In the genomic region with DNA sequence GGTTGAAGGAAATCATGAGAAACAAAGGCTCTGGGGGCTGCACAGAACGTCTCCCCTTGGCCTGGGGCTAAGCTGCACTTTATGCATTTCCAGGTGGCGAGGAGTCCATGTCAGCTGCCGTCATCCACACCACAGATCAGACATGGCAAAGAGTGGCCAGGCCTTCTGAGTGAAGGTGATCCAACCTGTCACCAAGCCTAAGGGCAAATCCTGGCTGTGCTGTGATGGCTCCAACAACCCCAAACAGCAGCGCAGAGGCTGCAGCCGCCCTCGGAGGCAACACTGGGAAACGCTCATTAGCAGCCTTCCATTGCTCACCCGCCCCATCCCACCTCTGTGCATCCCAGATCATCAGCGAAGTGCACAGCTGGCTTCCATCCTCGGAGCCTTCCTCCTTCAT, we compare ENCODE assay signal across 15 cellular contexts. TPM values are rescaled to one million over a fixed set of nuclear protein-coding genes. Genes with fewer than 3 reads are reported as not detected.
DNase-seq lines count a peak whose midpoint lies in the region; ATAC-seq, FAIRE-seq and TF ChIP-seq lines count a peak whose summit lies in the region.
"Had no signal": no experiment of that assay in that cellular context is flagged by ENCODE, and none has a peak within 500 bp of the region (broad histone marks: within the 10 kb centered on the region; RNA-seq: fewer than 3 reads in every experiment).

No MANE protein-coding gene starts in this region.

- H4K5ac ChIP-seq in H1 (ENCODE audit: insufficient read length, low read depth, low read length) = no peak overlapping the region

- H4K91ac ChIP-seq in H1 (replicated peaks; ENCODE audit: insufficient read length, low read length) = no peak overlapping the region

- TF ChIP-seq POLR2A in H1 (IDR thresholded peaks at IDR 0.05; ENCODE audit: control extremely low read depth in 1 of 2, low read depth in 2 of 2, low read length in 2 of 2) = no peak
- TF ChIP-seq POLR2A in sigmoid colon (IDR thresholded peaks at IDR 0.05) = no peak

- no peak overlapping the region for H3K9ac ChIP-seq in H1 (replicated peaks in 1 of 4; ENCODE audit: extremely low read depth in 1 of 4, low read depth in 3 of 4, low read length in 3 of 4)
- H3K9ac ChIP-seq: BLaER1 treated with 17β-estradiol and CSF1 and Interleukin-3, amounts not matched to agents 10 nM and 100 nM had no signal

- H3K79me2 ChIP-seq in H1 (ENCODE audit: control insufficient read depth in 1 of 2, insufficient read depth in 2 of 2, low read length in 2 of 2) = no peaks in the 10 kb centered on the region

- TF ChIP-seq CTCF in H1 (IDR thresholded peaks at IDR 0.05; ENCODE audit: control extremely low read depth in 1 of 3, insufficient read depth in 1 of 3, low read depth in 1 of 3, low read length in 3 of 3) = no peak
- TF ChIP-seq CTCF in sigmoid colon (IDR thresholded peaks at IDR 0.05) = no peak

- 96% methylated on average over 10 of the region's 10 CpGs; no CpG with 5 or more reads in 1 of the 2 experiments for WGBS in H1 (ENCODE audit: extremely low coverage in 1 of 2, insufficient coverage in 1 of 2, insufficient read length in 1 of 2, insufficient replicate concordance in 2 of 2, low coverage in 1 of 2, low lambda C conversion rate in 2 of 2, missing lambda C conversion rate in 1 of 2), 2 experiments
- WGBS in sigmoid colon, 2 donors = 92 to 94% methylated on average over 10 of the region's 10 CpGs

- ATAC-seq in left ventricle myocardium superior (peak; percentile 45), Right ventricle myocardium inferior (no peak), GM18519 (IDR thresholded peaks at IDR 0.05; ENCODE audit: low FRiP score, unreplicated experiment) (no peak), GM19324 (IDR thresholded peaks at IDR 0.05; ENCODE audit: low FRiP score, unreplicated experiment) (no peak)
- ATAC-seq: HCT116 had no signal

- no peak overlapping the region for H3K18ac ChIP-seq in H1 (ENCODE audit: extremely low read depth, low read length)

- POLR2A ChIA-PET in H1 (lab: Charles Lee; ENCODE audit: partially characterized antibody) = interaction anchor here (1.5 kb wide), 1 partner anchor 9 kb away, joined by 3 read pairs; no protein-coding TSS in a partner anchor

- intact Hi-C loops in left ventricle myocardium superior (cut with micrococcal nuclease) (no loop called here), Right ventricle myocardium inferior (cut with DNase I) (no loop called here), sigmoid colon (cut with DNase I) (no loop called here)

- no peak overlapping the region for H2AFZ ChIP-seq in H1 (ENCODE audit: low read length)

- H4K20me1 ChIP-seq in H1 (replicated peaks in 1 of 2; ENCODE audit: control insufficient read depth in 1 of 2, insufficient read depth in 2 of 2, low read length in 2 of 2) = no peaks in the 10 kb centered on the region
- H4K20me1 ChIP-seq: BLaER1 treated with 17β-estradiol and CSF1 and Interleukin-3, amounts not matched to agents 10 nM and 100 nM had no signal

- no peak overlapping the region for H3K23ac ChIP-seq in H1 (ENCODE audit: insufficient read length)

- H3K27me3 ChIP-seq in H1 (replicated peaks in 1 of 4; ENCODE audit: control insufficient read depth in 3 of 4, extremely low read depth in 1 of 4, insufficient read depth in 3 of 4, low read length in 3 of 4) (no peaks in the 10 kb centered on the region), sigmoid colon (no peaks in the 10 kb centered on the region)
- H3K27me3 ChIP-seq: BLaER1 treated with 17β-estradiol and CSF1 and Interleukin-3, amounts not matched to agents 10 nM and 100 nM had no signal

- no peaks in the 10 kb centered on the region for H3K9me3 ChIP-seq in H1 (ENCODE audit: insufficient read depth in 2 of 2, low read depth in 1 of 2, low read length in 1 of 2)
- H3K9me3 ChIP-seq in sigmoid colon = no peaks in the 10 kb centered on the region

- H3K4me3 ChIP-seq in H1 (ENCODE audit: extremely low read depth in 1 of 4, insufficient read depth in 2 of 4, low read depth in 3 of 4, low read length in 4 of 4) (no peak overlapping the region), sigmoid colon (no peak overlapping the region)
- H3K4me3 ChIP-seq: BLaER1 treated with 17β-estradiol and CSF1 and Interleukin-3, amounts not matched to agents 10 nM and 100 nM had no signal

- H4K8ac ChIP-seq in H1 (ENCODE audit: extremely low read depth, insufficient read depth, low read length) = peak overlapping the region; percentile 16; the same call in 1 of the 2 replicates

- no peak overlapping the region for H3K27ac ChIP-seq in H1 (ENCODE audit: low read depth, low read length)
- no peak overlapping the region for H3K27ac ChIP-seq in sigmoid colon
- H3K27ac ChIP-seq: BLaER1 treated with 17β-estradiol and CSF1 and Interleukin-3, amounts not matched to agents 10 nM and 100 nM had no signal

- no peaks in the 10 kb centered on the region for H3K36me3 ChIP-seq in H1 (ENCODE audit: control insufficient read depth in 2 of 4, insufficient read depth in 4 of 4, low read length in 3 of 4)
- H3K36me3 ChIP-seq in sigmoid colon = no peaks in the 10 kb centered on the region
- H3K36me3 ChIP-seq: BLaER1 treated with 17β-estradiol and CSF1 and Interleukin-3, amounts not matched to agents 10 nM and 100 nM had no signal

- no peaks in the 10 kb centered on the region for H3K79me1 ChIP-seq in H1 (ENCODE audit: low read depth, low read length)

- peaks cover 0 to 8% (median 4%) of the 10 kb centered on the region in 4 experiments; a peak in 4 of 7 replicates for H3K4me1 ChIP-seq in H1 (replicated peaks in 1 of 4; ENCODE audit: control insufficient read depth in 3 of 4, insufficient read depth in 4 of 4, low read length in 3 of 4)
- H3K4me1 ChIP-seq in sigmoid colon = no peaks in the 10 kb centered on the region
- H3K4me1 ChIP-seq: BLaER1 treated with 17β-estradiol and CSF1 and Interleukin-3, amounts not matched to agents 10 nM and 100 nM had no signal

- no peak overlapping the region for H3K14ac ChIP-seq in H1 (ENCODE audit: insufficient read length)

- H2BK5ac ChIP-seq in H1 (ENCODE audit: low read depth, low read length) = no peak overlapping the region

- TF ChIP-seq EP300 in H1 (IDR thresholded peaks at IDR 0.05; ENCODE audit: borderline replicate concordance in 1 of 2, low read depth in 2 of 2, low read length in 2 of 2) (no peak), sigmoid colon (IDR thresholded peaks at IDR 0.05) (no peak)

- H3K56ac ChIP-seq in H1 (replicated peaks; ENCODE audit: insufficient read length, low read depth, low read length) = no peak overlapping the region

- CTCF ChIA-PET in H1 (lab: Charles Lee; ENCODE audit: partially characterized antibody) = interaction anchor here (1.9 kb wide), 1 partner anchor 109 kb away, joined by 4 read pairs; no protein-coding TSS in a partner anchor

- no peak overlapping the region; the same call in 1 of the 2 replicates for H2BK20ac ChIP-seq in H1 (ENCODE audit: low read length)

- H2BK12ac ChIP-seq in H1 (ENCODE audit: low read depth, low read length) = no peak overlapping the region; the same call in 1 of the 2 replicates

- no peak overlapping the region for H3K4me2 ChIP-seq in H1 (ENCODE audit: insufficient read depth in 1 of 2, low read depth in 2 of 2, low read length in 2 of 2)
- H3K4me2 ChIP-seq: BLaER1 treated with 17β-estradiol and CSF1 and Interleukin-3, amounts not matched to agents 10 nM and 100 nM had no signal

- no peak overlapping the region for H3K4ac ChIP-seq in H1 (replicated peaks; ENCODE audit: insufficient read length, low read depth, low read length)

- no peak overlapping the region for H2AK5ac ChIP-seq in H1 (ENCODE audit: low read depth, low read length)

- DNase-seq in left ventricle myocardium superior = no peak
- DNase-seq in Right ventricle myocardium inferior (ENCODE audit: missing footprints) = no peak
- DNase-seq in NCI-H69 (lab: John Stamatoyannopoulos, UW) = peak; percentile 29
- no peak for DNase-seq in H1 (ENCODE audit: low read depth in 1 of 2, low spot score in 2 of 2)
- DNase-seq in sigmoid colon = peak; percentile 56
- no peak for DNase-seq in HTR-8/SVneo (ENCODE audit: insufficient read length, low spot score)
- DNase-seq: ACHN; Calu3; CD4-positive, alpha-beta T cell; DMS79 had no signal

- TF ChIP-seq RAD21 in H1 (IDR thresholded peaks at IDR 0.05 in 1 of 2, conservative IDR thresholded peaks at IDR 0.05 in 1 of 2; ENCODE audit: low read depth in 2 of 2, low read length in 2 of 2) = no peak

- H2BK120ac ChIP-seq in H1 (replicated peaks; ENCODE audit: low read depth, low read length) = no peak overlapping the region

- FAIRE-seq in H1 (lab: Jason Lieb, UNC) (no peak), HTR-8/SVneo (lab: Jason Lieb, UNC) (no peak)
- FAIRE-seq: G401.6 had no signal

- H2BK15ac ChIP-seq in H1 (ENCODE audit: low read length) = no peak overlapping the region

- H3K23me2 ChIP-seq in H1 (ENCODE audit: low read depth, low read length) = no peaks in the 10 kb centered on the region

TF ChIP-seq in H1, 55 proteins besides CTCF, POLR2A, EP300 and RAD21 (continues in another document):
- TF ChIP-seq JUN (IDR thresholded peaks at IDR 0.05; ENCODE audit: low read depth, low read length) = no peak
- TF ChIP-seq HDAC6 (IDR thresholded peaks at IDR 0.05; ENCODE audit: low read depth, low read length) = no peak
- TF ChIP-seq SRF (IDR thresholded peaks at IDR 0.05; ENCODE audit: low read depth, low read length) = no peak
- no peak for TF ChIP-seq SP1 (IDR thresholded peaks at IDR 0.05; ENCODE audit: low read depth, low read length)
- TF ChIP-seq, protein P1, sequence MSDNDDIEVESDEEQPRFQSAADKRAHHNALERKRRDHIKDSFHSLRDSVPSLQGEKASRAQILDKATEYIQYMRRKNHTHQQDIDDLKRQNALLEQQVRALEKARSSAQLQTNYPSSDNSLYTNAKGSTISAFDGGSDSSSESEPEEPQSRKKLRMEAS (IDR thresholded peaks at IDR 0.05) = no peak

RNA-seq across cellular contexts. Expression of a gene that starts 55.8 kb away (rescaled TPM):
- total RNA-seq in left ventricle myocardium superior (6.4 TPM), Right ventricle myocardium inferior (6.1 TPM), sigmoid colon (1 to 10 TPM; 5.8 to 7.7 (median 6.6) TPM)
- total RNA-seq in H1 (2021; fragmentation: NEBNext Ultra II Directional; extraction: Animal tissue kit (Norgen Biotek cat#: 25700)) = 9.4 and 11.4 TPM in 2 replicates
- polyA plus RNA-seq in H1 (2011; rRNA removed) (5.8 and 7.1 TPM in 2 replicates), sigmoid colon (1 to 10 TPM in 2 of 3 donors, under 1 TPM in 1; 0.69 to 2.6 (median 1.2) TPM)
- polyA plus RNA-seq in H1 (2011; cell fraction: cytosol; rRNA removed) = 8.0 TPM
- 17.1 TPM for polyA plus RNA-seq in H1 (2011; cell fraction: nucleus; rRNA removed)
- 5.4 to 8.5 TPM (median 6.9 TPM) in 4 replicates for polyA plus RNA-seq in H1 (2012, experiment 1 of 2)
- polyA plus RNA-seq in H1 (2012, experiment 2 of 2) = 0.88 TPM
- 3.8 TPM for polyA plus RNA-seq in H1 (2013, experiment 1 of 2)
- polyA plus RNA-seq in H1 (2013, experiment 2 of 2) = 3.6 TPM
- 19.3 and 22.0 TPM in 2 replicates for polyA minus RNA-seq in H1 (2011; rRNA and poly(A)+ RNA removed)
- polyA minus RNA-seq in H1 (2011; cell fraction: cytosol; rRNA and poly(A)+ RNA removed) = 7.9 TPM
- 38.8 TPM for polyA minus RNA-seq in H1 (2011; cell fraction: nucleus; rRNA and poly(A)+ RNA removed)

Comparison
In these comparisons a context has a peak if more than half of its experiments do, and no peak if none do; other contexts are left out.
1. DNase-seq: peak in NCI-H69 (single experiment) and sigmoid colon (single experiment); none in left ventricle myocardium superior (single experiment), Right ventricle myocardium inferior (single experiment), H1 (0 of 2) and HTR-8/SVneo (single experiment).